ENCODE assay signal across 8 cellular contexts in the genomic region with DNA sequence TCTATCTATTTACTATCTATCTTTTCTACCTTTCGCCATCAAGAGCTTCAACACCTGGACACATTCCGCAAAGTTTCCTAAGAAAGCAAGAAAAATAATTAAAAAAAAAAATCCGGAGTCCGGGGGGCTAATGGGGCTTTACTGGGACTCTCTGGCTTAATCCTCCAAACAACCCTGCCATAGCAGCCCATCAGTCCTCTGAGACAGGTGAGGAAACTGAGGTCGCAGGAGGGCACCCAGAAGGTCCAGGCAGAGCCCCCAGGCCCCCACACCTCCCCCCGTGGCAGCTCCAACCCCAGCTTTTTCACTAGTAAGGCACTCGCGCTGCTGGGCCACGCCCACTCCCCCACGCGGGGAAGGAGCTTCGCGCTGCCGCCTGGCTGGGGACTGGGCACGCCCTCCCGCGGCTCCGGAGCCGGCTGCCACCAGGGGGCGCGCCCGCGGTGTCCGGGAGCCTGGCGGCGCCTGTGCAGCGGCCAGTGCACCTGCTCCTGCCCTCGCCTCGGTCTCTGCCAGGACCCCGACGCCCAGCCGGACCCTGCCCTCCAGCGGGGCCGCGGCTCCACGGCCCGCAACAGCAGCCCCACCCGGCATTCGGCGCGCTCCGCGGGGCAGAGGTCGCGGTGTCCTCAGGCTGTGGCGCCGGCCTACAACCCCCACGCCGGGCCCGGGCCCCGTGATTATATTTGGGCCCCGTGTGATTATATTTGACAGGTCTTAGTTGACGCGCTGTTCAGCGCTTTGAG. TPM values are rescaled to one million over a fixed set of nuclear protein-coding genes. Genes with fewer than 3 reads are reported as not detected.
A peak's percentile ranks its signal among the peaks of the same experiment; 100 is the strongest.
DNase-seq lines count a peak whose midpoint lies in the region; ATAC-seq and TF ChIP-seq lines count a peak whose summit lies in the region.

No MANE protein-coding gene starts in this region.

- no peaks in the 10 kb centered on the region for H3K36me3 Mint-ChIP-seq in activated CD4-positive, alpha-beta T cell treated with anti-CD3 and anti-CD28 coated beads, Interleukin-2, amount 10 ng/mL, durations not matched to agents 7 days and 5 days (ENCODE audit: low read depth)
- no peaks in the 10 kb centered on the region for H3K36me3 Mint-ChIP-seq in chondrocyte (ENCODE audit: low read depth)

- ATAC-seq in lower lobe of right lung (peak; percentile 88 to 93), HG02588 (IDR thresholded peaks at IDR 0.05; ENCODE audit: unreplicated experiment) (no peak)

- no peaks in the 10 kb centered on the region for H3K9me3 Mint-ChIP-seq in activated CD4-positive, alpha-beta T cell treated with anti-CD3 and anti-CD28 coated beads, Interleukin-2, amount 10 ng/mL, durations not matched to agents 7 days and 5 days
- no peaks in the 10 kb centered on the region for H3K9me3 Mint-ChIP-seq in chondrocyte (ENCODE audit: low read depth)

- no peaks in the 10 kb centered on the region for H3K4me1 ChIP-seq in lower lobe of right lung

- POLR2A ChIA-PET in activated CD4-positive, alpha-beta T cell treated with anti-CD3 and anti-CD28 coated beads, Interleukin-2, amount 10 ng/mL, durations not matched to agents 7 days and 5 days (lab: Charles Lee), result no interaction called here

- DNase-seq in NCI-H748 (lab: John Stamatoyannopoulos, UW; ENCODE audit: unreplicated experiment) (peak; percentile 61), NCI-H748 treated with DMSO at 0.1 percent for 48 hours (lab: John Stamatoyannopoulos, UW) (no peak), NCI-H345 (lab: John Stamatoyannopoulos, UW) (peak; percentile 55), chondrocyte (ENCODE audit: low spot score) (no peak), lower lobe of right lung (peak; percentile 88)
- peak; percentile 82 for DNase-seq in activated CD4-positive, alpha-beta T cell treated with anti-CD3 and anti-CD28 coated beads, Interleukin-2, amount 10 ng/mL, durations not matched to agents 7 days and 5 days
- DNase-seq in stimulated activated CD8-positive, alpha-beta memory T cell treated with anti-CD3 and anti-CD28 coated beads, Interleukin-12 subunit alpha, Interleukin-12 subunit beta, amount 100 ng/mL, for 1 hour (ENCODE audit: low read depth), result peak; percentile 69

- H3K27me3 ChIP-seq in lower lobe of right lung (ENCODE audit: low read depth), result peaks cover 13% of the 10 kb centered on the region

- H3K4me3 Mint-ChIP-seq in activated CD4-positive, alpha-beta T cell treated with anti-CD3 and anti-CD28 coated beads, Interleukin-2, amount 10 ng/mL, durations not matched to agents 7 days and 5 days, result no peak overlapping the region
- no peak overlapping the region for H3K4me3 Mint-ChIP-seq in chondrocyte (ENCODE audit: unreplicated experiment)

- H3K4me3 ChIP-seq in lower lobe of right lung, result peak overlapping the region; percentile 33

- no peak overlapping the region for H3K27ac ChIP-seq in lower lobe of right lung

- H3K9me3 ChIP-seq in lower lobe of right lung, result no peaks in the 10 kb centered on the region

- H3K27ac Mint-ChIP-seq in activated CD4-positive, alpha-beta T cell treated with anti-CD3 and anti-CD28 coated beads, Interleukin-2, amount 10 ng/mL, durations not matched to agents 7 days and 5 days, result no peak overlapping the region
- no peak overlapping the region for H3K27ac Mint-ChIP-seq in chondrocyte (ENCODE audit: unreplicated experiment)

- TF ChIP-seq CTCF in chondrocyte (IDR thresholded peaks at IDR 0.05), result peak; percentile 88
- peak; percentile 82 for TF ChIP-seq CTCF in lower lobe of right lung (IDR thresholded peaks at IDR 0.05)

- H3K36me3 ChIP-seq in lower lobe of right lung, result no peaks in the 10 kb centered on the region

- intact Hi-C loops in lower lobe of right lung (cut with DNase I), result no loop called here

- peaks cover 26% of the 10 kb centered on the region for H3K27me3 Mint-ChIP-seq in activated CD4-positive, alpha-beta T cell treated with anti-CD3 and anti-CD28 coated beads, Interleukin-2, amount 10 ng/mL, durations not matched to agents 7 days and 5 days
- H3K27me3 Mint-ChIP-seq in chondrocyte (ENCODE audit: low read depth), result peaks cover 38% of the 10 kb centered on the region

- CTCF ChIA-PET in activated CD4-positive, alpha-beta T cell treated with anti-CD3 and anti-CD28 coated beads, Interleukin-2, amount 10 ng/mL, durations not matched to agents 7 days and 5 days (lab: Charles Lee), result interaction anchor here (0.9 to 1.2 kb wide), 4 partner anchors 20 to 44 kb away, joined by 3 to 4 read pairs (median 3); no protein-coding TSS in a partner anchor

- H3K4me1 Mint-ChIP-seq in activated CD4-positive, alpha-beta T cell treated with anti-CD3 and anti-CD28 coated beads, Interleukin-2, amount 10 ng/mL, durations not matched to agents 7 days and 5 days, result peaks cover 11% of the 10 kb centered on the region
- peaks cover 9% of the 10 kb centered on the region for H3K4me1 Mint-ChIP-seq in chondrocyte (ENCODE audit: low read depth)

RNA-seq across cellular contexts. Expression of a gene that starts 54.1 kb away (rescaled TPM):
- not detected for total RNA-seq in activated CD4-positive, alpha-beta T cell treated with anti-CD3 and anti-CD28 coated beads, Interleukin-2, amount 10 ng/mL, durations not matched to agents 7 days and 5 days
- total RNA-seq in chondrocyte (3.1 to 73.8 TPM (median 3.4 TPM) in 3 replicates), lower lobe of right lung (2.2 TPM)

Comparison
In these comparisons a context has a peak if more than half of its experiments do, and no peak if none do; other contexts are left out.
1. DNase-seq: peak in NCI-H748 (single experiment), NCI-H345 (single experiment), activated CD4-positive, alpha-beta T cell treated with anti-CD3 and anti-CD28 coated beads, Interleukin-2, amount 10 ng/mL, durations not matched to agents 7 days and 5 days (single experiment), lower lobe of right lung (single experiment) and stimulated activated CD8-positive, alpha-beta memory T cell treated with anti-CD3 and anti-CD28 coated beads, Interleukin-12 subunit alpha, Interleukin-12 subunit beta, amount 100 ng/mL, for 1 hour (single experiment); none in NCI-H748 treated with DMSO at 0.1 percent for 48 hours (single experiment) and chondrocyte (single experiment).